Comparison of ENCODE assay signal across 1 cellular context in the genomic region with DNA sequence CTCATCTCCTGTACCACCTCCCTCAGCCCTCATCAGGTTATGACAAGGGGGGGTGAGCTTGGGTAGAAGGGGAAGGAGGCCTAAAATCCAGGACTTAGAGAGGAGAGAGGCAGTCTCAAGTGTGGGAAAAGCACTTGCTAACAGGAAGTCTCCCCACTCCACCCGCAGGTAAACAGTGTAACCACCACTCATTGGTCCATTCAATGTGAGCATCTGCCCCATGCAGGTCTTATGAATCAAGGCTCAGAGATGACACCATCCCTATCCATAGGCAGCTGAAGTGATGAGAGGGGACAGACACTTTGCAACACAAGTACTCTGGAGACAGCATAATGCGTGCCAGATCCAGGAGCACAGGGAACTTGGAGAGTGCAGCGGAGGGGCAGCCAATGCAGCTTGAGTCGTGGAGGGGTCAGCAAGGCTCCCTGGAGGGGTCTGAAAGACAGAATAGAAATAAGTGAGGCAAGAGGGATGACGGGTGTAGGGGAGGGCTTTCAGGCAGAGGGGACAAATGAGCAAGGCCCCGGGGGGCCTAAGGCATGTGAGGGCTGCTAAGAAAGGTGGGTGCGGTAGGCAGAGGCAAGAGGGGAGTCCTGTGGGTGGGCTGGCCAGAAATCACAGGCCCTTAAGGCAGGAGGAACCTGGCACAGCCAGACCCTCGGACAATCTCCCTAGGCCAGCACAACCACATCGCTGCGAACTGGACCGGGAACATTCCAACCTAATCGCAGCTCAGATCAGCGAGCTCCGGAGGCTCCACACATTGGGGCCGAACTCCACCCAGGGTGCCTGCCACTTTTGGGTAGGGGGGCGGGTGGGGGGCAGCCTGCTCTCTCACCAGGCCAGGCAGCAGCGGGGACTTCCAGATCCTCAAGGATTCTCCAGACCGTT.
TF ChIP-seq lines count a peak whose summit lies in the region.

No MANE protein-coding gene starts in this region.

TF ChIP-seq in H1, 55 proteins besides CTCF, POLR2A, EP300 and RAD21:
- TF ChIP-seq TEAD4 (IDR thresholded peaks at IDR 0.05; ENCODE audit: low read depth, low read length) = peak; percentile 17; the same call in 1 of the 2 replicates
- TF ChIP-seq, protein P1, sequence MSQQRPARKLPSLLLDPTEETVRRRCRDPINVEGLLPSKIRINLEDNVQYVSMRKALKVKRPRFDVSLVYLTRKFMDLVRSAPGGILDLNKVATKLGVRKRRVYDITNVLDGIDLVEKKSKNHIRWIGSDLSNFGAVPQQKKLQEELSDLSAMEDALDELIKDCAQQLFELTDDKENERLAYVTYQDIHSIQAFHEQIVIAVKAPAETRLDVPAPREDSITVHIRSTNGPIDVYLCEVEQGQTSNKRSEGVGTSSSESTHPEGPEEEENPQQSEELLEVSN (IDR thresholded peaks at IDR 0.05) = no peak
TF ChIP-seq in H1: peak in this region for 1.
